Comparison of ENCODE assay signal across 12 cellular contexts in genomic region chr9:127183814-127184582, GRCh38.
DNase-seq lines count a peak whose midpoint lies in the region; ATAC-seq, FAIRE-seq and TF ChIP-seq lines count a peak whose summit lies in the region.
"Had no signal": no experiment of that assay in that cellular context is flagged by ENCODE, and none has a peak within 500 bp of the region (broad histone marks: within the 10 kb centered on the region; RNA-seq: fewer than 3 reads in every experiment).

No MANE protein-coding gene starts in this region.

- no peaks in the 10 kb centered on the region for H3K79me2 ChIP-seq in GM23248 (ENCODE audit: insufficient read depth)
- no peaks in the 10 kb centered on the region for H3K79me2 ChIP-seq in endothelial cell of umbilical vein (ENCODE audit: control insufficient read depth, insufficient read depth, low read length)

- no peaks in the 10 kb centered on the region for H3K9me1 ChIP-seq in endothelial cell of umbilical vein (replicated peaks; ENCODE audit: control insufficient read depth, extremely low read depth, insufficient read depth, low read length)

- no peaks in the 10 kb centered on the region for H3K27me3 ChIP-seq in GM23248 (replicated peaks; ENCODE audit: insufficient read depth)
- H3K27me3 ChIP-seq in endothelial cell of umbilical vein (ENCODE audit: control insufficient read depth in 2 of 2, insufficient read depth in 2 of 2, low read length in 2 of 2): no peaks in the 10 kb centered on the region

- BruUV-seq in endothelial cell of umbilical vein (replicated peaks; lab: Mats Ljungman, UMichigan): no TSS peak

- peaks cover 29% of the 10 kb centered on the region for H3F3A ChIP-seq in GM23248 (ENCODE audit: insufficient read depth)

- H2AFZ ChIP-seq in GM23248 (no peak overlapping the region), endothelial cell of umbilical vein (ENCODE audit: low read depth, low read length) (no peak overlapping the region)

- H3K4me2 ChIP-seq in GM23248 (ENCODE audit: unreplicated experiment): no peak overlapping the region
- no peak overlapping the region for H3K4me2 ChIP-seq in endothelial cell of umbilical vein (ENCODE audit: insufficient read depth, low read length)

- FAIRE-seq in endothelial cell of umbilical vein (lab: Jason Lieb, UNC): no peak
- FAIRE-seq: HepG2 had no signal

- no peak for TF ChIP-seq POLR2A in endothelial cell of umbilical vein (IDR thresholded peaks at IDR 0.05; ENCODE audit: low read depth, low read length)

- H3K36me3 ChIP-seq in GM23248 (ENCODE audit: low read depth): no peaks in the 10 kb centered on the region
- H3K36me3 ChIP-seq in endothelial cell of umbilical vein (ENCODE audit: control insufficient read depth in 2 of 2, extremely low read depth in 1 of 2, insufficient read depth in 2 of 2, low read length in 2 of 2): no peaks in the 10 kb centered on the region

- POLR2A ChIA-PET in GM10248 (lab: Yijun Ruan, JAX) (interaction anchor here (0.7 kb wide), 1 partner anchor 407 kb away, joined by 3 read pairs; no protein-coding TSS in a partner anchor), endothelial cell of umbilical vein (lab: Charles Lee) (interaction anchor here (0.7 kb wide), 1 partner anchor 267 kb away, joined by 3 read pairs; no protein-coding TSS in a partner anchor)

- intact Hi-C loops in endothelial cell of umbilical vein (cut with micrococcal nuclease): no loop called here
- intact Hi-C loops in posterior vena cava (cut with DNase I): no loop called here

- in situ Hi-C loops in GM23248 (cut with MboI): no loop called here

- H3K27ac ChIP-seq in GM23248 (peak overlapping the region; percentile 99; the same call in 1 of the 2 replicates), endothelial cell of umbilical vein (ENCODE audit: insufficient read depth, low read depth, low read length) (no peak overlapping the region)

- 57 to 60% methylated on average over 17 of the region's 17 CpGs for WGBS in GM23248 (ENCODE audit: low coverage in 1 of 2, low lambda C conversion rate in 2 of 2, missing lambda C conversion rate in 2 of 2), 2 experiments

- CTCF ChIA-PET in GM10248 (lab: Yijun Ruan, JAX) (interaction anchor here (1.3 to 7.4 kb wide), 4 partner anchors 10 to 31 kb away, joined by 3 to 50 read pairs (median 5); no protein-coding TSS in a partner anchor), endothelial cell of umbilical vein (lab: Charles Lee) (interaction anchor here (1.1 to 2.2 kb wide), 5 partner anchors 20 to 243 kb away, joined by 3 to 6 read pairs (median 3); no protein-coding TSS in a partner anchor)

- ATAC-seq in HG03457 (IDR thresholded peaks at IDR 0.05; ENCODE audit: unreplicated experiment): no peak
- ATAC-seq: effector memory CD8-positive, alpha-beta T cell; HepG2 had no signal

- DNase-seq in GM10248 (ENCODE audit: extremely low spot score) (peak; percentile 84), GM23248 (peak; percentile 89), endothelial cell of umbilical vein (ENCODE audit: low read depth, low spot score) (peak; percentile 62), posterior vena cava (ENCODE audit: low spot score) (peak; percentile 78), NCI-H2227 (lab: John Stamatoyannopoulos, UW; ENCODE audit: unreplicated experiment) (no peak), cerebellar nuclear complex (lab: John Stamatoyannopoulos, UW) (no peak), cerebellar cortex (ENCODE audit: low spot score) (no peak)
- DNase-seq: effector memory CD8-positive, alpha-beta T cell; NCI-H2227 treated with DMSO at 0.1 percent for 48 hours; T-helper 1 cell had no signal

- H3K9me3 ChIP-seq in GM23248 (ENCODE audit: low read depth): no peaks in the 10 kb centered on the region
- H3K9me3 ChIP-seq in endothelial cell of umbilical vein (replicated peaks; ENCODE audit: control insufficient read depth, insufficient read depth, low read length): no peaks in the 10 kb centered on the region

- TF ChIP-seq CTCF in GM10248 (IDR thresholded peaks at IDR 0.05; ENCODE audit: control extremely low read depth, extremely low read depth, low read depth, missing control alignments) (no peak), endothelial cell of umbilical vein (IDR thresholded peaks at IDR 0.05; ENCODE audit: extremely low read depth in 1 of 2, insufficient read depth in 1 of 2, low read depth in 1 of 2, low read length in 2 of 2) (no peak)

- no peak overlapping the region for H3K4me3 ChIP-seq in GM23248
- no peak overlapping the region for H3K4me3 ChIP-seq in endothelial cell of umbilical vein (replicated peaks in 1 of 3; ENCODE audit: insufficient read depth in 1 of 3, low read depth in 1 of 3, low read length in 3 of 3)

- no peaks in the 10 kb centered on the region for H4K20me1 ChIP-seq in GM23248 (ENCODE audit: insufficient read depth)
- H4K20me1 ChIP-seq in endothelial cell of umbilical vein (replicated peaks; ENCODE audit: control insufficient read depth, extremely low read depth, insufficient read depth, low read length): no peaks in the 10 kb centered on the region

- dilution Hi-C loops in endothelial cell of umbilical vein (cut with MboI; ENCODE audit: extremely low pct_ligation_motif_present, low sequenced_read_pairs): no loop called here

- H3K4me1 ChIP-seq in GM23248 (ENCODE audit: insufficient read depth) (peaks cover 40% of the 10 kb centered on the region), endothelial cell of umbilical vein (ENCODE audit: control insufficient read depth, extremely low read depth, insufficient read depth, low read length) (peaks cover 22% of the 10 kb centered on the region)

- H3K9ac ChIP-seq in GM23248 (peak overlapping the region; percentile 84), endothelial cell of umbilical vein (replicated peaks; ENCODE audit: extremely low read depth, insufficient read depth, low read length) (no peak overlapping the region)

- no peaks in the 10 kb centered on the region for H3K9me2 ChIP-seq in GM23248 (ENCODE audit: insufficient read depth)

TF ChIP-seq in endothelial cell of umbilical vein, 7 proteins besides CTCF, POLR2A, EP300 and RAD21:
- TF ChIP-seq FOS (IDR thresholded peaks at IDR 0.05; ENCODE audit: borderline replicate concordance, insufficient read depth, low read length) (no peak), MAX (IDR thresholded peaks at IDR 0.05; ENCODE audit: insufficient read depth, insufficient read length) (no peak), MYC (IDR thresholded peaks at IDR 0.05; ENCODE audit: low read depth, low read length) (no peak), GATA2 (IDR thresholded peaks at IDR 0.05; ENCODE audit: insufficient read depth, insufficient read length, low read depth, low read length) (no peak), JUN (IDR thresholded peaks at IDR 0.05; ENCODE audit: borderline replicate concordance, insufficient read depth, insufficient read length, low read depth) (no peak), POLR2AphosphoS5 (IDR thresholded peaks at IDR 0.05; ENCODE audit: insufficient read depth, low read depth, low read length) (no peak), EZH2 (IDR thresholded peaks at IDR 0.05; ENCODE audit: borderline replicate concordance, low read depth, low read length, severe bottlenecking) (no peak)

Comparison
In these comparisons a context has a peak if more than half of its experiments do, and no peak if none do; other contexts are left out.
1. DNase-seq: peak in GM10248 (single experiment), GM23248 (single experiment), endothelial cell of umbilical vein (single experiment) and posterior vena cava (single experiment); none in NCI-H2227 (single experiment), cerebellar nuclear complex (0 of 2) and cerebellar cortex (single experiment).